Comparison of ENCODE assay signal across 13 cellular contexts in genomic region chr14:102817942-102818940, GRCh38. TPM values are rescaled to one million over a fixed set of nuclear protein-coding genes. Genes with fewer than 3 reads are reported as not detected.
DNase-seq lines count a peak whose midpoint lies in the region; ATAC-seq, FAIRE-seq and TF ChIP-seq lines count a peak whose summit lies in the region.
"Had no signal": no experiment of that assay in that cellular context is flagged by ENCODE, and none has a peak within 500 bp of the region (broad histone marks: within the 10 kb centered on the region; RNA-seq: fewer than 3 reads in every experiment).

No MANE protein-coding gene starts in this region.

- no peaks in the 10 kb centered on the region for H3K27me3 ChIP-seq in CD4-positive, alpha-beta T cell (ENCODE audit: control insufficient read depth, insufficient read depth, low read length)
- no peaks in the 10 kb centered on the region for H3K27me3 ChIP-seq in right lobe of liver

- H3K4me3 ChIP-seq in right lobe of liver = no peak overlapping the region

- intact Hi-C loops in CD4-positive, alpha-beta T cell (cut with DNase I, micrococcal nuclease) = loop anchor here in 1 of 2 experiments (5.0 kb wide), 1 partner anchor 41 kb away; the partner anchor contains the start of gene TRAF3
- intact Hi-C loops in right lobe of liver (cut with DNase I) (no loop called here), posterior cingulate gyrus (cut with DNase I) (no loop called here)

- no peak overlapping the region for H3K27ac ChIP-seq in CD4-positive, alpha-beta T cell (ENCODE audit: low read depth, low read length)
- peak overlapping the region in 2 of 3 donors; percentile 33 to 52 for H3K27ac ChIP-seq in right lobe of liver
- H3K27ac ChIP-seq: VCaP had no signal

- POLR2A ChIA-PET in CD4-positive, alpha-beta T cell (lab: Charles Lee) = no interaction called here

- no peak for TF ChIP-seq CTCF in CD4-positive, alpha-beta T cell (IDR thresholded peaks at IDR 0.05)
- TF ChIP-seq CTCF in right lobe of liver (IDR thresholded peaks at IDR 0.05) = no peak

- peak overlapping the region; percentile 0 for H3K27ac Mint-ChIP-seq in CD4-positive, alpha-beta T cell
- H3K27ac Mint-ChIP-seq in activated naive CD8-positive, alpha-beta T cell treated with anti-CD3 and anti-CD28 coated beads, Interleukin-2, amount 50 U/mL, for 24 hours = peak overlapping the region; percentile 76

- H3K4me3 Mint-ChIP-seq in CD4-positive, alpha-beta T cell = peak overlapping the region; percentile 34
- peak overlapping the region; percentile 9 for H3K4me3 Mint-ChIP-seq in activated naive CD8-positive, alpha-beta T cell treated with anti-CD3 and anti-CD28 coated beads, Interleukin-2, amount 50 U/mL, for 24 hours
- H3K4me3 Mint-ChIP-seq: CD14-positive monocyte had no signal

- peak; percentile 83 for FAIRE-seq in H54 (lab: Jason Lieb, UNC)
- FAIRE-seq: HTR-8/SVneo had no signal

- no peaks in the 10 kb centered on the region for H3K36me3 ChIP-seq in right lobe of liver

- peaks cover 85% of the 10 kb centered on the region for H3K4me1 Mint-ChIP-seq in CD4-positive, alpha-beta T cell (ENCODE audit: low read depth)
- H3K4me1 Mint-ChIP-seq in activated naive CD8-positive, alpha-beta T cell treated with anti-CD3 and anti-CD28 coated beads, Interleukin-2, amount 50 U/mL, for 24 hours = peaks cover 89% of the 10 kb centered on the region

- no peaks in the 10 kb centered on the region for H3K9me3 Mint-ChIP-seq in CD4-positive, alpha-beta T cell
- no peaks in the 10 kb centered on the region for H3K9me3 Mint-ChIP-seq in activated naive CD8-positive, alpha-beta T cell treated with anti-CD3 and anti-CD28 coated beads, Interleukin-2, amount 50 U/mL, for 24 hours
- H3K9me3 Mint-ChIP-seq: CD14-positive monocyte had no signal

- ATAC-seq in CD4-positive, alpha-beta T cell (ENCODE audit: poor library complexity) = no peak
- ATAC-seq in activated naive CD8-positive, alpha-beta T cell treated with anti-CD3 and anti-CD28 coated beads, Interleukin-2, amount 50 U/mL, for 24 hours = no peak
- ATAC-seq in right lobe of liver (peak; percentile 69 to 84 (median 79)), GM18909 (IDR thresholded peaks at IDR 0.05; ENCODE audit: poor library complexity, unreplicated experiment) (no peak), GM21360 (IDR thresholded peaks at IDR 0.05; ENCODE audit: unreplicated experiment) (no peak)

- peaks cover 41% of the 10 kb centered on the region for H3K36me3 Mint-ChIP-seq in CD4-positive, alpha-beta T cell (ENCODE audit: low read depth)
- H3K36me3 Mint-ChIP-seq in activated naive CD8-positive, alpha-beta T cell treated with anti-CD3 and anti-CD28 coated beads, Interleukin-2, amount 50 U/mL, for 24 hours (ENCODE audit: low read depth) = peaks cover 54% of the 10 kb centered on the region

- no peak for DNase-seq in CD4-positive, alpha-beta T cell
- DNase-seq in H54 (ENCODE audit: insufficient read length, low spot score) (no peak), right lobe of liver (peak in 1 of 3 donors; percentile 56), ureter (ENCODE audit: low spot score) (no peak), posterior cingulate gyrus (no peak)
- DNase-seq in activated naive CD8-positive, alpha-beta T cell treated with anti-CD3 and anti-CD28 coated beads, Interleukin-2, amount 50 U/mL, for 24 hours = no peak
- DNase-seq: NCI-H2081 treated with DMSO at 0.1 percent for 48 hours; stimulated activated naive CD4-positive, alpha-beta T cell had no signal

- WGBS in right lobe of liver (ENCODE audit: insufficient coverage, low coverage, low lambda C conversion rate, missing lambda C conversion rate) = 68% methylated on average over 10 of the region's 10 CpGs

- H3K27me3 Mint-ChIP-seq in CD4-positive, alpha-beta T cell = no peaks in the 10 kb centered on the region
- H3K27me3 Mint-ChIP-seq in activated naive CD8-positive, alpha-beta T cell treated with anti-CD3 and anti-CD28 coated beads, Interleukin-2, amount 50 U/mL, for 24 hours = no peaks in the 10 kb centered on the region

- no peaks in the 10 kb centered on the region for H3K9me3 ChIP-seq in CD4-positive, alpha-beta T cell (ENCODE audit: control insufficient read depth, low read length)
- H3K9me3 ChIP-seq in right lobe of liver = no peaks in the 10 kb centered on the region

- TF ChIP-seq POLR2A in H54 (IDR thresholded peaks at IDR 0.05; ENCODE audit: low read depth, low read length) (no peak), right lobe of liver (IDR thresholded peaks at IDR 0.05) (no peak)

- CTCF ChIA-PET in CD4-positive, alpha-beta T cell (lab: Charles Lee) = interaction anchor here (0.7 kb wide), 1 partner anchor 86 kb away, joined by 3 read pairs; no protein-coding TSS in a partner anchor

- H3K4me1 ChIP-seq in right lobe of liver = peaks cover 0 to 26% (median 6%) of the 10 kb centered on the region in 4 donors

RNA-seq across cellular contexts. Expression of gene TRAF3, which starts 41.0 kb away (rescaled TPM):
- total RNA-seq in CD4-positive, alpha-beta T cell = 10 to 100 TPM; 27.1 to 32.4 TPM
- total RNA-seq in right lobe of liver = 10 to 100 TPM in 1 of 6 experiments, 1 to 10 TPM in 5; 5.6 to 10.5 (median 8.3) TPM
- 29.9 TPM for total RNA-seq in ureter

Comparison
In these comparisons a context has a peak if more than half of its experiments do, and no peak if none do; other contexts are left out.
1. ATAC-seq: peak in right lobe of liver (4 of 4); none in CD4-positive, alpha-beta T cell (single experiment), activated naive CD8-positive, alpha-beta T cell treated with anti-CD3 and anti-CD28 coated beads, Interleukin-2, amount 50 U/mL, for 24 hours (single experiment), GM18909 (single experiment) and GM21360 (single experiment).